Comparison of ENCODE assay signal across 15 cellular contexts in the genomic region with DNA sequence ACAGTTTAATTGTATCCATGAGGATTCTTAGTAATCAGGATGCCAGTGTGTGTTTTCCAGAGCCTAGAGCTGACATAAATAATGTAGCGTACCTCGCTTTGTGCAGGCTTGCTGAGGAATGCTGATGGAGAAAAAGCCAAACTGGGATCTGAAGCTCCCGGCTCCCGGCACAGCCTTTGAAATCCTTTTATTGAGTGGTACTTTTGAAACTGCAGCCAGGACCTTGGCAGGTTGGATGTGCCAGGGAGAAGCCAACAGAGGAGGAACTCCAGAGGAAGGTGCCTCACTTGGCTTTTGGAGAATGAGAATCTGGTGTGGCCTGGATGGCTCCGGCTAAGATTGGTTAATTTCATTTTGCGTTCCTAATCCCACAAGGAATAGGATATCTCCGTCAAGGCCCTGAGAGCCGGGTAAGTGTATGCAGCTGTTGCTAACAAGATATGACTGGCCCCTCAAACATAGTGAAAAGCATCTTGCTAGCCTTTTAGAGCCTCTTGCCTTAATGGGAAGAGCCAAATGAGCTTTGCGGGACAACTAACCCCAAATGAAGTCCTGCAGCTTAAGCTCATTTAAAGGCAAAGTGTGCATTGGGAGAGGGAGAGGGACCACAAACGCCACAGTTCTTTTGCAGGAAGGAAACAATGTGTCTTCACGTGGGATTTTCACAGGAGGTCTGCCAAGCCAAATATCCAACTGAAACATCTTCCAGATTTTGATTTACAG.
A peak's percentile ranks its signal among the peaks of the same experiment; 100 is the strongest.
DNase-seq lines count a peak whose midpoint lies in the region; ATAC-seq and TF ChIP-seq lines count a peak whose summit lies in the region.
"Had no signal": no experiment of that assay in that cellular context is flagged by ENCODE, and none has a peak within 500 bp of the region (broad histone marks: within the 10 kb centered on the region; RNA-seq: fewer than 3 reads in every experiment).

No MANE protein-coding gene starts in this region.

- no peaks in the 10 kb centered on the region for H3K36me3 ChIP-seq in SJCRH30
- no peaks in the 10 kb centered on the region for H3K36me3 ChIP-seq in testis (ENCODE audit: low read depth, missing control alignments)
- H3K36me3 ChIP-seq in right lobe of liver = no peaks in the 10 kb centered on the region

- H3K4me1 ChIP-seq in SJCRH30 (peaks cover 20% of the 10 kb centered on the region), testis (peaks cover 6% of the 10 kb centered on the region), right lobe of liver (no peaks in the 10 kb centered on the region)

- WGBS in testis, 2 donors = 45 to 48% methylated on average over 11 of the region's 11 CpGs
- WGBS in right lobe of liver (ENCODE audit: insufficient coverage, low coverage, low lambda C conversion rate, missing lambda C conversion rate) = 81% methylated on average over 11 of the region's 11 CpGs

- H3K9me3 ChIP-seq in SJCRH30 (replicated peaks) (no peaks in the 10 kb centered on the region), testis (no peaks in the 10 kb centered on the region), right lobe of liver (no peaks in the 10 kb centered on the region)

- TF ChIP-seq POLR2A in testis (IDR thresholded peaks at IDR 0.05) (no peak), right lobe of liver (IDR thresholded peaks at IDR 0.05) (no peak)

- no peaks in the 10 kb centered on the region for H3K27me3 Mint-ChIP-seq in mesothelial cell of epicardium (ENCODE audit: low read depth)
- no peaks in the 10 kb centered on the region for H3K27me3 Mint-ChIP-seq in stimulated activated memory B cell treated with anti-CD40 and anti-IgM and Interleukin-4, amounts not matched to agents 10 μg/mL and 1 μg/mL and 100 μg/mL, for 72 hours

- no peak for TF ChIP-seq CTCF in mesothelial cell of epicardium (IDR thresholded peaks at IDR 0.05; ENCODE audit: unreplicated experiment)
- TF ChIP-seq CTCF in testis (IDR thresholded peaks at IDR 0.05) = no peak
- no peak for TF ChIP-seq CTCF in right lobe of liver (IDR thresholded peaks at IDR 0.05)

- H3K4me3 ChIP-seq in SJCRH30 (peak overlapping the region; percentile 18), testis (no peak overlapping the region), right lobe of liver (no peak overlapping the region)
- H3K4me3 ChIP-seq: SK-N-MC had no signal

- no peak for ATAC-seq in stimulated activated memory B cell treated with anti-CD40 and anti-IgM and Interleukin-4, amounts not matched to agents 10 μg/mL and 1 μg/mL and 100 μg/mL, for 72 hours
- ATAC-seq in right lobe of liver = no peak
- ATAC-seq: activated T-cell treated with anti-CD3 and anti-CD28 coated beads, Interleukin-2, amount 50 U/mL, for 4 hours had no signal

- no peaks in the 10 kb centered on the region for H3K36me3 Mint-ChIP-seq in mesothelial cell of epicardium
- no peaks in the 10 kb centered on the region for H3K36me3 Mint-ChIP-seq in stimulated activated memory B cell treated with anti-CD40 and anti-IgM and Interleukin-4, amounts not matched to agents 10 μg/mL and 1 μg/mL and 100 μg/mL, for 72 hours

- H3K4me1 Mint-ChIP-seq in mesothelial cell of epicardium = peaks cover 18% of the 10 kb centered on the region
- H3K4me1 Mint-ChIP-seq in stimulated activated memory B cell treated with anti-CD40 and anti-IgM and Interleukin-4, amounts not matched to agents 10 μg/mL and 1 μg/mL and 100 μg/mL, for 72 hours = no peaks in the 10 kb centered on the region

- H3K27ac Mint-ChIP-seq in mesothelial cell of epicardium = peak overlapping the region; percentile 26
- H3K27ac Mint-ChIP-seq in stimulated activated memory B cell treated with anti-CD40 and anti-IgM and Interleukin-4, amounts not matched to agents 10 μg/mL and 1 μg/mL and 100 μg/mL, for 72 hours = no peak overlapping the region

- H3K9me3 Mint-ChIP-seq in mesothelial cell of epicardium = no peaks in the 10 kb centered on the region
- H3K9me3 Mint-ChIP-seq in stimulated activated memory B cell treated with anti-CD40 and anti-IgM and Interleukin-4, amounts not matched to agents 10 μg/mL and 1 μg/mL and 100 μg/mL, for 72 hours = no peaks in the 10 kb centered on the region
- H3K9me3 Mint-ChIP-seq: activated T-cell treated with anti-CD3 and anti-CD28 coated beads, Interleukin-2, amount 50 U/mL, for 4 hours had no signal

- no peak overlapping the region for H3K4me3 Mint-ChIP-seq in mesothelial cell of epicardium
- no peak overlapping the region for H3K4me3 Mint-ChIP-seq in stimulated activated memory B cell treated with anti-CD40 and anti-IgM and Interleukin-4, amounts not matched to agents 10 μg/mL and 1 μg/mL and 100 μg/mL, for 72 hours
- H3K4me3 Mint-ChIP-seq: activated T-cell treated with anti-CD3 and anti-CD28 coated beads, Interleukin-2, amount 50 U/mL, for 4 hours had no signal

- intact Hi-C loops in testis (cut with DNase I; ENCODE audit: low total_unique reads) (no loop called here), right lobe of liver (cut with DNase I) (no loop called here)

- H3K27me3 ChIP-seq in SJCRH30 = no peaks in the 10 kb centered on the region
- no peaks in the 10 kb centered on the region for H3K27me3 ChIP-seq in testis
- H3K27me3 ChIP-seq in right lobe of liver = no peaks in the 10 kb centered on the region

- H3K27ac ChIP-seq in SJCRH30 (no peak overlapping the region; the same call in 1 of the 2 replicates), epithelial cell of prostate (peak overlapping the region; percentile 63), testis (peak overlapping the region; percentile 22 to 37), right lobe of liver (no peak overlapping the region)
- H3K27ac ChIP-seq: SK-N-MC had no signal

- DNase-seq in SJCRH30 (peak; percentile 33 to 68), epithelial cell of prostate (ENCODE audit: low read depth, low spot score) (no peak), mesothelial cell of epicardium (ENCODE audit: low spot score in 2 of 2, unreplicated experiment in 2 of 2) (no peak), testis (no peak), right lobe of liver (no peak), NCI-H69 (lab: John Stamatoyannopoulos, UW) (no peak)
- DNase-seq: activated CD4-positive, alpha-beta T cell treated with anti-CD3 and anti-CD28 coated beads for 4 hours; activated T-cell treated with anti-CD3 and anti-CD28 coated beads, Interleukin-2, amount 50 U/mL, for 4 hours; cortex of kidney; HCEC 1CT; KG1; NCI-H146; T-helper 2 cell had no signal

Comparison
In these comparisons a context has a peak if more than half of its experiments do, and no peak if none do; other contexts are left out.
1. DNase-seq: peak in SJCRH30 (2 of 2); none in epithelial cell of prostate (single experiment), mesothelial cell of epicardium (0 of 2), testis (single experiment), right lobe of liver (0 of 3) and NCI-H69 (single experiment).
2. H3K27ac ChIP-seq: peak in epithelial cell of prostate (single experiment) and testis (2 of 2); none in SJCRH30 (single experiment) and right lobe of liver (0 of 3).